Comparison of ENCODE assay signal across 8 cellular contexts in the genomic region with DNA sequence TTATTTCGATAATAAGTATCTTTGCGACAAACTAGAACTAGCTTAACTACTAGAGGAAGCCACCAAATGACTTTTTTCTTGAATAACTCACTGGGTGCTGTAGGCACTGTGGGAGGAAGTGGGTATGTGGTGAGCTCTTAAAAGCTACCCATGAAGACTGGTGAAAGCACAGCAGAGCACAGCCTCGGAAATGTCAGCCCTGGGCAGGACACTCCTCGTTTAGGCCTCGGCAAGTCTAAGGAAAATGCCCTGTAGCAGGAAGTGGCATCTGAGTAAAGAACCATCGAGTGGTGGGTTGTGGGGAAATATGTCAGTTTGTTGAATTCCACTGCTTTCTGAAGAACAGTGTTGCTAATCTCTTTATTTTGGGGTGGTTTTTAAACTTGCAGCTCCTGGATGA. TPM values are rescaled to one million over a fixed set of nuclear protein-coding genes. Genes with fewer than 3 reads are reported as not detected.
DNase-seq lines count a peak whose midpoint lies in the region; ATAC-seq and TF ChIP-seq lines count a peak whose summit lies in the region.

No MANE protein-coding gene starts in this region.

- H3K9me3 Mint-ChIP-seq in T-helper 1 cell treated with Interleukin-12 subunit alpha and Interleukin-12 subunit beta and Interleukin-4 antibody, amounts not matched to agents 30 μg/mL and 1 μg/mL, for 36 hours, result no peaks in the 10 kb centered on the region
- no peaks in the 10 kb centered on the region for H3K9me3 Mint-ChIP-seq in natural killer cell treated with Interleukin-12 subunit alpha and Interleukin-12 subunit beta and Interleukin-15 and Interleukin-18, amount 100 ng/mL, for 72 hours

- peaks cover 40% of the 10 kb centered on the region for H3K4me1 Mint-ChIP-seq in T-helper 1 cell treated with Interleukin-12 subunit alpha and Interleukin-12 subunit beta and Interleukin-4 antibody, amounts not matched to agents 30 μg/mL and 1 μg/mL, for 36 hours (ENCODE audit: low read depth)
- peaks cover 56 to 58% of the 10 kb centered on the region in 2 donors for H3K4me1 Mint-ChIP-seq in natural killer cell treated with Interleukin-12 subunit alpha and Interleukin-12 subunit beta and Interleukin-15 and Interleukin-18, amount 100 ng/mL, for 72 hours (ENCODE audit: low read depth in 2 of 2)

- no peak for TF ChIP-seq CTCF in tibial nerve (IDR thresholded peaks at IDR 0.05)

- peak; percentile 78 for DNase-seq in GF-D8 (lab: John Stamatoyannopoulos, UW)
- peak; percentile 35 for DNase-seq in astrocyte of the hippocampus (ENCODE audit: low read depth, low spot score)
- DNase-seq in natural killer cell treated with Interleukin-12 subunit alpha and Interleukin-12 subunit beta and Interleukin-15 and Interleukin-18, amount 100 ng/mL, for 72 hours (ENCODE audit: low spot score), result peak; percentile 86
- no peak for DNase-seq in tibial nerve (ENCODE audit: low spot score in 2 of 2)

- H3K27me3 ChIP-seq in tibial nerve, result no peaks in the 10 kb centered on the region

- no peaks in the 10 kb centered on the region for H3K9me3 ChIP-seq in tibial nerve

- 55 to 61% methylated on average over 6 of the region's 6 CpGs for WGBS in tibial nerve, 2 donors

- H3K27me3 Mint-ChIP-seq in T-helper 1 cell treated with Interleukin-12 subunit alpha and Interleukin-12 subunit beta and Interleukin-4 antibody, amounts not matched to agents 30 μg/mL and 1 μg/mL, for 36 hours (ENCODE audit: low read depth), result no peaks in the 10 kb centered on the region
- H3K27me3 Mint-ChIP-seq in natural killer cell treated with Interleukin-12 subunit alpha and Interleukin-12 subunit beta and Interleukin-15 and Interleukin-18, amount 100 ng/mL, for 72 hours, result no peaks in the 10 kb centered on the region

- H3K4me3 Mint-ChIP-seq in T-helper 1 cell treated with Interleukin-12 subunit alpha and Interleukin-12 subunit beta and Interleukin-4 antibody, amounts not matched to agents 30 μg/mL and 1 μg/mL, for 36 hours, result peak overlapping the region; percentile 68
- peak overlapping the region; percentile 82 for H3K4me3 Mint-ChIP-seq in natural killer cell treated with Interleukin-12 subunit alpha and Interleukin-12 subunit beta and Interleukin-15 and Interleukin-18, amount 100 ng/mL, for 72 hours

- peaks cover 0 to 71% (median 3%) of the 10 kb centered on the region in 3 donors for H3K36me3 ChIP-seq in tibial nerve

- H3K4me3 ChIP-seq in tibial nerve, result no peak overlapping the region

- no peak for TF ChIP-seq POLR2A in tibial nerve (IDR thresholded peaks at IDR 0.05)

- peaks cover 33% of the 10 kb centered on the region for H3K36me3 Mint-ChIP-seq in T-helper 1 cell treated with Interleukin-12 subunit alpha and Interleukin-12 subunit beta and Interleukin-4 antibody, amounts not matched to agents 30 μg/mL and 1 μg/mL, for 36 hours (ENCODE audit: low read depth)
- H3K36me3 Mint-ChIP-seq in natural killer cell treated with Interleukin-12 subunit alpha and Interleukin-12 subunit beta and Interleukin-15 and Interleukin-18, amount 100 ng/mL, for 72 hours, result peaks cover 13% of the 10 kb centered on the region

- TF ChIP-seq EP300 in tibial nerve (IDR thresholded peaks at IDR 0.05), result no peak

- ATAC-seq in HG02885 (IDR thresholded peaks at IDR 0.05; ENCODE audit: poor library complexity, unreplicated experiment) (peak; percentile 46), HG03025 (IDR thresholded peaks at IDR 0.05; ENCODE audit: low FRiP score, unreplicated experiment) (no peak), HG02970 (IDR thresholded peaks at IDR 0.05; ENCODE audit: low FRiP score, unreplicated experiment) (no peak)
- peak; percentile 86 to 92 for ATAC-seq in natural killer cell treated with Interleukin-12 subunit alpha and Interleukin-12 subunit beta and Interleukin-15 and Interleukin-18, amount 100 ng/mL, for 72 hours

- peak overlapping the region; percentile 92 for H3K27ac Mint-ChIP-seq in T-helper 1 cell treated with Interleukin-12 subunit alpha and Interleukin-12 subunit beta and Interleukin-4 antibody, amounts not matched to agents 30 μg/mL and 1 μg/mL, for 36 hours
- peak overlapping the region; percentile 98 to 100 for H3K27ac Mint-ChIP-seq in natural killer cell treated with Interleukin-12 subunit alpha and Interleukin-12 subunit beta and Interleukin-15 and Interleukin-18, amount 100 ng/mL, for 72 hours

- H3K27ac ChIP-seq in tibial nerve, result peak overlapping the region; percentile 51 to 84 (median 71)

- H3K4me1 ChIP-seq in tibial nerve, result peaks cover 0 to 21% (median 19%) of the 10 kb centered on the region in 4 donors

RNA-seq across cellular contexts. Expression of gene NCS1, which starts 44.0 kb away (rescaled TPM):
- total RNA-seq in natural killer cell treated with Interleukin-12 subunit alpha and Interleukin-12 subunit beta and Interleukin-15 and Interleukin-18, amount 100 ng/mL, for 72 hours, result 10 to 100 TPM; 31.0 to 38.1 TPM
- total RNA-seq in tibial nerve, result 10 to 100 TPM in 2 of 4 donors, 1 to 10 TPM in 2; 5.7 to 10.7 (median 9.7) TPM

Comparison
In these comparisons a context has a peak if more than half of its experiments do, and no peak if none do; other contexts are left out.
1. DNase-seq: peak in GF-D8 (single experiment), astrocyte of the hippocampus (single experiment) and natural killer cell treated with Interleukin-12 subunit alpha and Interleukin-12 subunit beta and Interleukin-15 and Interleukin-18, amount 100 ng/mL, for 72 hours (single experiment); none in tibial nerve (0 of 2).
2. ATAC-seq: peak in HG02885 (single experiment) and natural killer cell treated with Interleukin-12 subunit alpha and Interleukin-12 subunit beta and Interleukin-15 and Interleukin-18, amount 100 ng/mL, for 72 hours (2 of 2); none in HG03025 (single experiment) and HG02970 (single experiment).